Comparison of ENCODE assay signal across 1 cellular context in the genomic region with DNA sequence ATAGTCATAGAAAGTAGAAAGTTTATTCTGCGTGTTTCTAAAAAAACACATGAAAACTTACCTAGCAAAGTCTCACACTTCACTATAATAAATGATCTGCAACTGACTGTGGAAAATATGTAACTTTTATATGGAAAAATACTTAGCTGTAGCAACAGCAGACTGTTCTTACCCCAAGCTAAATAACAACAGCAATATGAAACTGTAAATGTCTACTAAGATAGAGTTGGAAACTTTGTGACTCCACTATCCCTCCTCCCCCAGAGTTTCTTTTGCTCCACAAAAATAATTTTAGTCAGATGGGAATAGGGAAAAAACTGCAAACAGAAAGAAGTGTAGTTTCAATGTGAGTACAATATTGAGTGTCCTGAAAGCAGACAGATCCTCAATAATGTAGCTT.
TF ChIP-seq lines count a peak whose summit lies in the region.

No MANE protein-coding gene starts in this region.

TF ChIP-seq in GM12878, 131 proteins besides CTCF, POLR2A, EP300 and RAD21:
- TF ChIP-seq, protein P1, sequence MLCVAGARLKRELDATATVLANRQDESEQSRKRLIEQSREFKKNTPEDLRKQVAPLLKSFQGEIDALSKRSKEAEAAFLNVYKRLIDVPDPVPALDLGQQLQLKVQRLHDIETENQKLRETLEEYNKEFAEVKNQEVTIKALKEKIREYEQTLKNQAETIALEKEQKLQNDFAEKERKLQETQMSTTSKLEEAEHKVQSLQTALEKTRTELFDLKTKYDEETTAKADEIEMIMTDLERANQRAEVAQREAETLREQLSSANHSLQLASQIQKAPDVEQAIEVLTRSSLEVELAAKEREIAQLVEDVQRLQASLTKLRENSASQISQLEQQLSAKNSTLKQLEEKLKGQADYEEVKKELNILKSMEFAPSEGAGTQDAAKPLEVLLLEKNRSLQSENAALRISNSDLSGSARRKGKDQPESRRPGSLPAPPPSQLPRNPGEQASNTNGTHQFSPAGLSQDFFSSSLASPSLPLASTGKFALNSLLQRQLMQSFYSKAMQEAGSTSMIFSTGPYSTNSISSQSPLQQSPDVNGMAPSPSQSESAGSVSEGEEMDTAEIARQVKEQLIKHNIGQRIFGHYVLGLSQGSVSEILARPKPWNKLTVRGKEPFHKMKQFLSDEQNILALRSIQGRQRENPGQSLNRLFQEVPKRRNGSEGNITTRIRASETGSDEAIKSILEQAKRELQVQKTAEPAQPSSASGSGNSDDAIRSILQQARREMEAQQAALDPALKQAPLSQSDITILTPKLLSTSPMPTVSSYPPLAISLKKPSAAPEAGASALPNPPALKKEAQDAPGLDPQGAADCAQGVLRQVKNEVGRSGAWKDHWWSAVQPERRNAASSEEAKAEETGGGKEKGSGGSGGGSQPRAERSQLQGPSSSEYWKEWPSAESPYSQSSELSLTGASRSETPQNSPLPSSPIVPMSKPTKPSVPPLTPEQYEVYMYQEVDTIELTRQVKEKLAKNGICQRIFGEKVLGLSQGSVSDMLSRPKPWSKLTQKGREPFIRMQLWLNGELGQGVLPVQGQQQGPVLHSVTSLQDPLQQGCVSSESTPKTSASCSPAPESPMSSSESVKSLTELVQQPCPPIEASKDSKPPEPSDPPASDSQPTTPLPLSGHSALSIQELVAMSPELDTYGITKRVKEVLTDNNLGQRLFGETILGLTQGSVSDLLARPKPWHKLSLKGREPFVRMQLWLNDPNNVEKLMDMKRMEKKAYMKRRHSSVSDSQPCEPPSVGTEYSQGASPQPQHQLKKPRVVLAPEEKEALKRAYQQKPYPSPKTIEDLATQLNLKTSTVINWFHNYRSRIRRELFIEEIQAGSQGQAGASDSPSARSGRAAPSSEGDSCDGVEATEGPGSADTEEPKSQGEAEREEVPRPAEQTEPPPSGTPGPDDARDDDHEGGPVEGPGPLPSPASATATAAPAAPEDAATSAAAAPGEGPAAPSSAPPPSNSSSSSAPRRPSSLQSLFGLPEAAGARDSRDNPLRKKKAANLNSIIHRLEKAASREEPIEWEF (IDR thresholded peaks at IDR 0.05; ENCODE audit: insufficient replicate concordance, low read depth, low read length) = no peak
- TF ChIP-seq MEF2A (IDR thresholded peaks at IDR 0.05; ENCODE audit: insufficient read depth, low read depth, low read length) (no peak), RAD51 (IDR thresholded peaks at IDR 0.05) (no peak), ZZZ3 (IDR thresholded peaks at IDR 0.05; ENCODE audit: control insufficient read depth, insufficient read length, low read depth) (no peak), TCF7 (IDR thresholded peaks at IDR 0.05; ENCODE audit: borderline replicate concordance) (no peak), SIX5 (IDR thresholded peaks at IDR 0.05; ENCODE audit: low read depth, low read length, severe bottlenecking) (no peak), CHD2 (IDR thresholded peaks at IDR 0.05; ENCODE audit: borderline replicate concordance, low read depth, low read length) (no peak), NFIC (IDR thresholded peaks at IDR 0.05; ENCODE audit: low read depth, low read length) (no peak), DPF2 (IDR thresholded peaks at IDR 0.05) (no peak)
